ENCODE assay signal across 12 cellular contexts in the genomic region with DNA sequence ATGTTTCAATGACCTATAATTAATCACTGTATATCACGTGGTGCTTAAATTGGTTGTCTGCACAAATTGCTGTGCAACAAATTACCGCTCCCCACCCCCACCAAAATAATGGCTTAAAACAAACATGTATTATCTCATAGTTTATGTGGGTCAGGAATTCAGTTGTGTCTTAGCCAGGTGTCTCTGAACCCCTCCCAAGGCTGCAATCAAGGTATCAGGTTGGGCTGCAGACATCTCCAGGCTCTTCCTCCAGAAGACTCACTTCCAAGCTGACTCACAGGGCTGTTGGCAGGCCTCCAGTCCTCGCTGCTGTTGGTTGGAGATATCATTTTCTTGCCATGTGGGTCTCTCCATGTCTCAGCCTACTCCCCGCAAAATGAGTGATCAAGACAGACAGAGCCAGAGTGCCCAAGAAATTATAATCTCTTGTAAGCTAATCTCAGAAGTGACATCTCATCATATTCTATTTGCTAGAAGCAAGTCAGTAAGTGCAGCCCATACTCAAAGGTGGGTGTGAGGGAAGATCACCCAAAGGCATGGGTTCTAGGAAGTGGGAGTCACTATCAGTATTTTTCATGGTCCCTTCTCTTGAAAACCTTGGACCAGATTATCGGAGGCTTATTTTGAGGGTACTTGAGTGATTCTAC. TPM values are rescaled to one million over a fixed set of nuclear protein-coding genes. Genes with fewer than 3 reads are reported as not detected.
A peak's percentile ranks its signal among the peaks of the same experiment; 100 is the strongest.
DNase-seq lines count a peak whose midpoint lies in the region; ATAC-seq, FAIRE-seq and TF ChIP-seq lines count a peak whose summit lies in the region.
"Had no signal": no experiment of that assay in that cellular context is flagged by ENCODE, and none has a peak within 500 bp of the region (broad histone marks: within the 10 kb centered on the region; RNA-seq: fewer than 3 reads in every experiment).

No MANE protein-coding gene starts in this region.

- H3K36me3 Mint-ChIP-seq in nephron progenitor cell (ENCODE audit: low read depth): peaks cover 46% of the 10 kb centered on the region

- H3K27me3 ChIP-seq in bronchial epithelial cell (ENCODE audit: control insufficient read depth, insufficient read depth, low read length) (no peaks in the 10 kb centered on the region), psoas muscle (ENCODE audit: insufficient read depth in 3 of 3, low read length in 2 of 3) (no peaks in the 10 kb centered on the region)

- H3K27me3 Mint-ChIP-seq in nephron progenitor cell (ENCODE audit: low read depth, poor library complexity): no peaks in the 10 kb centered on the region
- H3K27me3 Mint-ChIP-seq: stimulated activated naive B cell treated with anti-CD40 and anti-IgM and Interleukin-4, amounts not matched to agents 10 μg/mL and 1 μg/mL and 100 μg/mL, for 72 hours had no signal

- DNase-seq in DMS53 (lab: John Stamatoyannopoulos, UW) (peak; percentile 41), DMS53 treated with DMSO at 0.1 percent for 48 hours (lab: John Stamatoyannopoulos, UW; ENCODE audit: unreplicated experiment) (no peak), NCI-H2227 treated with DMSO at 0.1 percent for 48 hours (lab: John Stamatoyannopoulos, UW) (peak; percentile 22), bronchial epithelial cell (ENCODE audit: low read depth) (peak; percentile 90), psoas muscle (peak in 1 of 2 donors; percentile 26), nephron progenitor cell (no peak), NCI-H2029 treated with DMSO at 0.1 percent for 48 hours (lab: John Stamatoyannopoulos, UW) (no peak)
- DNase-seq: retina; stimulated activated naive B cell treated with anti-CD40 and anti-IgM and Interleukin-4, amounts not matched to agents 10 μg/mL and 1 μg/mL and 100 μg/mL, for 72 hours had no signal

- FAIRE-seq in bronchial epithelial cell (lab: Jason Lieb, UNC): peak; percentile 60
- FAIRE-seq: TTC549 had no signal

- no peak overlapping the region for H3K27ac ChIP-seq in psoas muscle
- H3K27ac ChIP-seq: 22Rv1 had no signal

- no peak for TF ChIP-seq CTCF in bronchial epithelial cell (IDR thresholded peaks at IDR 0.05; ENCODE audit: insufficient read depth, low read length, severe bottlenecking)
- no peak for TF ChIP-seq CTCF in psoas muscle (IDR thresholded peaks at IDR 0.05)
- TF ChIP-seq CTCF in nephron progenitor cell (IDR thresholded peaks at IDR 0.05): no peak

- H3K4me3 Mint-ChIP-seq in nephron progenitor cell: no peak overlapping the region
- H3K4me3 Mint-ChIP-seq: stimulated activated naive B cell treated with anti-CD40 and anti-IgM and Interleukin-4, amounts not matched to agents 10 μg/mL and 1 μg/mL and 100 μg/mL, for 72 hours had no signal

- no peak overlapping the region for H3K27ac Mint-ChIP-seq in nephron progenitor cell
- H3K27ac Mint-ChIP-seq: stimulated activated naive B cell treated with anti-CD40 and anti-IgM and Interleukin-4, amounts not matched to agents 10 μg/mL and 1 μg/mL and 100 μg/mL, for 72 hours had no signal

- ATAC-seq in psoas muscle (peak in 3 of 4 donors; percentile 46 to 51 (median 48)), GM21423 (IDR thresholded peaks at IDR 0.05; ENCODE audit: unreplicated experiment) (no peak)
- ATAC-seq: stimulated activated naive B cell treated with anti-CD40 and anti-IgM and Interleukin-4, amounts not matched to agents 10 μg/mL and 1 μg/mL and 100 μg/mL, for 72 hours had no signal

- 69 to 82% (median 70%) methylated on average over 5 of the region's 5 CpGs for WGBS in psoas muscle, 3 donors

- intact Hi-C loops in psoas muscle (cut with DNase I): no loop called here

- no peaks in the 10 kb centered on the region for H3K9me3 ChIP-seq in psoas muscle

- H3K4me3 ChIP-seq in bronchial epithelial cell (ENCODE audit: low read depth, low read length): no peak overlapping the region
- H3K4me3 ChIP-seq in psoas muscle: no peak overlapping the region

- peaks cover 16% of the 10 kb centered on the region for H3K4me1 ChIP-seq in psoas muscle

- H3K9me3 Mint-ChIP-seq in nephron progenitor cell: no peaks in the 10 kb centered on the region
- H3K9me3 Mint-ChIP-seq: stimulated activated naive B cell treated with anti-CD40 and anti-IgM and Interleukin-4, amounts not matched to agents 10 μg/mL and 1 μg/mL and 100 μg/mL, for 72 hours had no signal

- H3K36me3 ChIP-seq in bronchial epithelial cell (ENCODE audit: control insufficient read depth, insufficient read depth, low read length): no peaks in the 10 kb centered on the region
- no peaks in the 10 kb centered on the region for H3K36me3 ChIP-seq in psoas muscle (ENCODE audit: insufficient read depth in 1 of 2, low read depth in 1 of 2)

- peaks cover 5% of the 10 kb centered on the region for H3K4me1 Mint-ChIP-seq in nephron progenitor cell
- H3K4me1 Mint-ChIP-seq: stimulated activated naive B cell treated with anti-CD40 and anti-IgM and Interleukin-4, amounts not matched to agents 10 μg/mL and 1 μg/mL and 100 μg/mL, for 72 hours had no signal

RNA-seq across cellular contexts. Expression of a gene that starts 38.4 kb away (rescaled TPM):
- total RNA-seq in bronchial epithelial cell (0.13 TPM in 1 of 2 replicates, not detected in the other), psoas muscle (under 1 TPM in 2 of 4 donors, not detected in 2; 0.18 to 0.19 TPM)
- under 1 TPM in 2 of 3 donors, not detected in 1; 0.21 to 0.29 TPM for polyA plus RNA-seq in psoas muscle

RNA-seq across cellular contexts. Expression of a gene that starts 49.3 kb away (rescaled TPM):
- not detected in 2 replicates for total RNA-seq in bronchial epithelial cell
- total RNA-seq in psoas muscle: not detected
- polyA plus RNA-seq in psoas muscle: under 1 TPM in 1 of 3 donors, not detected in 2; 0.05 TPM

RNA-seq across cellular contexts. Expression of a gene that starts 49.4 kb away (rescaled TPM):
- 0.26 and 0.64 TPM in 2 replicates for total RNA-seq in bronchial epithelial cell
- total RNA-seq in psoas muscle: 1 to 10 TPM; 3.7 to 8.1 (median 5.6) TPM
- 1 to 10 TPM; 4.6 to 6.6 (median 5.3) TPM for polyA plus RNA-seq in psoas muscle

Comparison
In these comparisons a context has a peak if more than half of its experiments do, and no peak if none do; other contexts are left out.
1. DNase-seq: peak in DMS53 (single experiment), NCI-H2227 treated with DMSO at 0.1 percent for 48 hours (single experiment) and bronchial epithelial cell (single experiment); none in DMS53 treated with DMSO at 0.1 percent for 48 hours (single experiment), nephron progenitor cell (single experiment) and NCI-H2029 treated with DMSO at 0.1 percent for 48 hours (single experiment).